Comparison of ENCODE assay signal across 1 cellular context in the genomic region with DNA sequence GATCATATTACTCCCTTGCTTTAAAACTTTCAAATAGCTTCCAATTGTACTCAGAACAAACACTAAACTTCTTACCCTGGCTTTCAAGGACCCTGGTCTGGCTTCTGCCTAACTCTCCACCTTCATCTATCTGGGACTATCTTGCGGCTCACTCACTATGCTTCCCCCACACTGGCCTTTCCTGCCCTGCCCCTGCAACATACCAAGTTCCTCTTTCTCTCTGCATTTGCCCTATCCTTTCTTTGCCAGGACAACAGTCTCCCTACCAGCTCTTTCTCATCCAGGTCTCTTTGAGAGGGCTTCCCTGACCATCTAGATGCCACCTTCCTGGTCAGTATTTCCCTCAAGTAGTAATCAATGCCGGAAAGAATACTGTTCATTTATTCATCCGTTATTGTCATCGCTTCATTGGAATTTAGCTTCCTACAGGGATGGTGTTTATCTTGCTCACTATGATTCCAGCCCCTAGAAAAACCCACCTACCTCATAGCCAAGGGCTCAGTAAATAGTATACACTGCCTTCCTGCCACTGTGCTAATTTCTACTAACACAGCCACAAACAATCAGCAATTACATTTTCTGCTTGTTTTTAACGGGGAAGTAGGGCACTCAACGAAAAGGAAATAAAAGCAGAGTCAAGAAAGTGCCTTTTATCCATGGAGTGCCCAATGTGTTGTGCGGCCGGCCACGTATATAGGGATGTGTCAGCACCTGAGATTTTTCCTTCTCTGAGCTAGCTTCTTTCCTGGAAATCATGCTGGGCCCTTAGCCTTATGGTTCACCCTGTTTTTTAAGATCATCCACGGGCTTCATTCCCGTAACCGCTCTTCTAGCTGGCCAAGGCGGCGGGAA.
TF ChIP-seq lines count a peak whose summit lies in the region.

No MANE protein-coding gene starts in this region.

TF ChIP-seq in HepG2, 621 proteins besides CTCF, POLR2A, EP300 and RAD21 (continued from another document and continues in another):
- TF ChIP-seq, protein P1, sequence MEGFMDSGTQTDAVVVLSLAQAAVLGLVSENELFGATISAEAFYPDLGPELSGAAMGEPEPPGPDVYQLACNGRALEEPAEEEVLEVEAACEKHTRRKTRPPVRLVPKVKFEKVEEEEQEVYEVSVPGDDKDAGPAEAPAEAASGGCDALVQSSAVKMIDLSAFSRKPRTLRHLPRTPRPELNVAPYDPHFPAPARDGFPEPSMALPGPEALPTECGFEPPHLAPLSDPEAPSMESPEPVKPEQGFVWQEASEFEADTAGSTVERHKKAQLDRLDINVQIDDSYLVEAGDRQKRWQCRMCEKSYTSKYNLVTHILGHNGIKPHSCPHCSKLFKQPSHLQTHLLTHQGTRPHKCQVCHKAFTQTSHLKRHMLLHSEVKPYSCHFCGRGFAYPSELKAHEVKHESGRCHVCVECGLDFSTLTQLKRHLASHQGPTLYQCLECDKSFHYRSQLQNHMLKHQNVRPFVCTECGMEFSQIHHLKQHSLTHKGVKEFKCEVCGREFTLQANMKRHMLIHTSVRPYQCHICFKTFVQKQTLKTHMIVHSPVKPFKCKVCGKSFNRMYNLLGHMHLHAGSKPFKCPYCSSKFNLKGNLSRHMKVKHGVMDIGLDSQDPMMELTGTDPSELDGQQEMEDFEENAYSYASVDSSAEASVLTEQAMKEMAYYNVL (CRISPR knock-in tag; IDR thresholded peaks at IDR 0.05; ENCODE audit: borderline replicate concordance): no peak
- TF ChIP-seq RXRA (CRISPR knock-in tag; IDR thresholded peaks at IDR 0.05) (no peak), NCOA5 (CRISPR knock-in tag; IDR thresholded peaks at IDR 0.05) (0 out of 2 replicates have a peak, but pooled peaks have one; percentile 11), UBTF (CRISPR knock-in tag; IDR thresholded peaks at IDR 0.05) (0 out of 2 replicates have a peak, but pooled peaks have one; percentile 17), ETV6 (CRISPR knock-in tag; conservative IDR thresholded peaks at IDR 0.05) (no peak), ZNF652 (CRISPR knock-in tag; IDR thresholded peaks at IDR 0.05; ENCODE audit: borderline replicate concordance, low read depth) (no peak), SP5 (CRISPR knock-in tag; IDR thresholded peaks at IDR 0.05; ENCODE audit: borderline replicate concordance, low read depth) (no peak), ZSCAN22 (CRISPR knock-in tag; IDR thresholded peaks at IDR 0.05) (no peak), FOXO4 (CRISPR knock-in tag; conservative IDR thresholded peaks at IDR 0.05) (0 out of 2 replicates have a peak, but pooled peaks have one; percentile 89), CHD4 (IDR thresholded peaks at IDR 0.05; ENCODE audit: borderline replicate concordance, low read length) (no peak), MAF1 (CRISPR knock-in tag; IDR thresholded peaks at IDR 0.05; ENCODE audit: borderline replicate concordance) (no peak), TBL1XR1 (IDR thresholded peaks at IDR 0.05; ENCODE audit: borderline replicate concordance, low read length, partially characterized antibody) (peak; percentile 9), SMARCE1 (IDR thresholded peaks at IDR 0.05; ENCODE audit: borderline replicate concordance) (no peak), ZBTB40 (IDR thresholded peaks at IDR 0.05) (no peak), ZBTB40 (CRISPR knock-in tag; IDR thresholded peaks at IDR 0.05) (no peak), ZNF781 (CRISPR knock-in tag; IDR thresholded peaks at IDR 0.05; ENCODE audit: borderline replicate concordance, not compliant biosample characterization) (no peak), RFX3 (CRISPR knock-in tag; IDR thresholded peaks at IDR 0.05) (no peak), NR2F2 (IDR thresholded peaks at IDR 0.05; ENCODE audit: borderline replicate concordance, low read depth) (no peak), SATB2 (CRISPR knock-in tag; IDR thresholded peaks at IDR 0.05) (no peak), ZNF282 (IDR thresholded peaks at IDR 0.05; ENCODE audit: partially characterized antibody) (no peak), PPARG (CRISPR knock-in tag; conservative IDR thresholded peaks at IDR 0.05) (no peak), ARID2 (CRISPR knock-in tag; IDR thresholded peaks at IDR 0.05; ENCODE audit: borderline replicate concordance) (0 out of 2 replicates have a peak, but pooled peaks have one; percentile 11), XBP1 (CRISPR knock-in tag; IDR thresholded peaks at IDR 0.05) (no peak), ARNT2 (CRISPR knock-in tag; IDR thresholded peaks at IDR 0.05; ENCODE audit: low read depth) (0 out of 2 replicates have a peak, but pooled peaks have one; percentile 6), KAT2B (IDR thresholded peaks at IDR 0.05; ENCODE audit: borderline replicate concordance, low read depth, low read length) (no peak), MAFK (conservative IDR thresholded peaks at IDR 0.05 in 1 of 2, IDR thresholded peaks at IDR 0.05 in 1 of 2; ENCODE audit: low read length in 2 of 2) (peak in 1 of 2 experiments; percentile 16; a peak in 1 of 4 replicates), ZNF879 (CRISPR knock-in tag; IDR thresholded peaks at IDR 0.05) (0 out of 2 replicates have a peak, but pooled peaks have one; percentile 35), ZFP90 (CRISPR knock-in tag; IDR thresholded peaks at IDR 0.05; ENCODE audit: borderline replicate concordance) (0 out of 2 replicates have a peak, but pooled peaks have one; percentile 5), CCAR2 (optimal IDR thresholded peaks at IDR 0.05; ENCODE audit: low read depth, low read length) (peak; percentile 99), KMT2A (CRISPR knock-in tag; IDR thresholded peaks at IDR 0.05) (no peak), NFIB (CRISPR knock-in tag; IDR thresholded peaks at IDR 0.05; ENCODE audit: borderline replicate concordance) (no peak), TCF12 (IDR thresholded peaks at IDR 0.05) (no peak), TCF12 (CRISPR knock-in tag; IDR thresholded peaks at IDR 0.05) (no peak), PHF20 (CRISPR knock-in tag; IDR thresholded peaks at IDR 0.05) (peak; percentile 52; the same call in 1 of the 2 replicates), ZSCAN20 (CRISPR knock-in tag; IDR thresholded peaks at IDR 0.05; ENCODE audit: borderline replicate concordance) (no peak), U2AF2 (IDR thresholded peaks at IDR 0.05; ENCODE audit: low read depth, low read length) (0 out of 2 replicates have a peak, but pooled peaks have one; percentile 6), ZNF260 (CRISPR knock-in tag; IDR thresholded peaks at IDR 0.05; ENCODE audit: borderline replicate concordance, low read depth) (no peak), RARG (CRISPR knock-in tag; IDR thresholded peaks at IDR 0.05; ENCODE audit: low read depth) (no peak), ATF1 (CRISPR knock-in tag; IDR thresholded peaks at IDR 0.05) (no peak)
- TF ChIP-seq, protein P2, sequence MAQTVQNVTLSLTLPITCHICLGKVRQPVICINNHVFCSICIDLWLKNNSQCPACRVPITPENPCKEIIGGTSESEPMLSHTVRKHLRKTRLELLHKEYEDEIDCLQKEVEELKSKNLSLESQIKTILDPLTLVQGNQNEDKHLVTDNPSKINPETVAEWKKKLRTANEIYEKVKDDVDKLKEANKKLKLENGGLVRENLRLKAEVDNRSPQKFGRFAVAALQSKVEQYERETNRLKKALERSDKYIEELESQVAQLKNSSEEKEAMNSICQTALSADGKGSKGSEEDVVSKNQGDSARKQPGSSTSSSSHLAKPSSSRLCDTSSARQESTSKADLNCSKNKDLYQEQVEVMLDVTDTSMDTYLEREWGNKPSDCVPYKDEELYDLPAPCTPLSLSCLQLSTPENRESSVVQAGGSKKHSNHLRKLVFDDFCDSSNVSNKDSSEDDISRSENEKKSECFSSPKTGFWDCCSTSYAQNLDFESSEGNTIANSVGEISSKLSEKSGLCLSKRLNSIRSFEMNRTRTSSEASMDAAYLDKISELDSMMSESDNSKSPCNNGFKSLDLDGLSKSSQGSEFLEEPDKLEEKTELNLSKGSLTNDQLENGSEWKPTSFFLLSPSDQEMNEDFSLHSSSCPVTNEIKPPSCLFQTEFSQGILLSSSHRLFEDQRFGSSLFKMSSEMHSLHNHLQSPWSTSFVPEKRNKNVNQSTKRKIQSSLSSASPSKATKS (CRISPR knock-in tag; IDR thresholded peaks at IDR 0.05): 0 out of 2 replicates have a peak, but pooled peaks have one; percentile 14
- TF ChIP-seq, protein P3, sequence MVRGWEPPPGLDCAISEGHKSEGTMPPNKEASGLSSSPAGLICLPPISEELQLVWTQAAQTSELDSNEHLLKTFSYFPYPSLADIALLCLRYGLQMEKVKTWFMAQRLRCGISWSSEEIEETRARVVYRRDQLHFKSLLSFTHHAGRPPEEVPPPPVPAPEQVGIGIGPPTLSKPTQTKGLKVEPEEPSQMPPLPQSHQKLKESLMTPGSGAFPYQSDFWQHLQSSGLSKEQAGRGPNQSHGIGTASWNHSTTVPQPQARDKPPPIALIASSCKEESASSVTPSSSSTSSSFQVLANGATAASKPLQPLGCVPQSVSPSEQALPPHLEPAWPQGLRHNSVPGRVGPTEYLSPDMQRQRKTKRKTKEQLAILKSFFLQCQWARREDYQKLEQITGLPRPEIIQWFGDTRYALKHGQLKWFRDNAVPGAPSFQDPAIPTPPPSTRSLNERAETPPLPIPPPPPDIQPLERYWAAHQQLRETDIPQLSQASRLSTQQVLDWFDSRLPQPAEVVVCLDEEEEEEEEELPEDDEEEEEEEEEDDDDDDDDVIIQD (CRISPR knock-in tag; IDR thresholded peaks at IDR 0.05; ENCODE audit: low read depth): no peak
